26 cellular contexts compared by ENCODE assay signal in the genomic region with DNA sequence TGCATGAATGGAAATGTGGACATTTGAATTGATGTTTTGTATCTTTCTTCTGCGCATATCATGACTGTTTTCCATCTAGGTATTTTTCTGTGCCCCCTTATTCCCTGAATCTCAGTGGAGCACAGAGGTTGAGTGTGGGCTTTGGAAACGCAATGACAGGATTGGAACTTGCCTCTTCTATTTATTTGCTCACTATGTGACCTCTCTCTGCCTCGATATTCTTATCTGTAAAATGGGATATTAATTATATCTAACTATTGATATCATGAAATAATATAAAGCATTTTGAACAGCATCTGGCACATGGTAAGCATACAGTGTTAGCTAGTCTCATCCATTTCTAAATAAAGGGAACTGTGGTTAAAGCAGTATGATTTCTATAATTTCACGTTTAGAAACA.
"Had no signal": no experiment of that assay in that cellular context is flagged by ENCODE, and none has a peak within 500 bp of the region (broad histone marks: within the 10 kb centered on the region; RNA-seq: fewer than 3 reads in every experiment).

No MANE protein-coding gene starts in this region.

- H3K4me1 ChIP-seq: adrenal gland, body of pancreas, foreskin keratinocyte, gastrocnemius medialis had no signal

- H3K4me3 ChIP-seq: adrenal gland, body of pancreas, coronary artery, dorsolateral prefrontal cortex, gastrocnemius medialis had no signal

- ATAC-seq: body of pancreas, esophagus mucosa, foreskin keratinocyte, gastrocnemius medialis, T-helper 17 cell had no signal

- H3K27ac ChIP-seq: adrenal gland, body of pancreas, foreskin keratinocyte, gastrocnemius medialis, WERI-Rb-1 had no signal

- H3K27me3 ChIP-seq: adrenal gland, body of pancreas, dorsolateral prefrontal cortex, foreskin keratinocyte, gastrocnemius medialis had no signal

- H3K9me3 ChIP-seq: adrenal gland, body of pancreas, gastrocnemius medialis had no signal

- DNase-seq: activated B cell treated with CpG ODN at 0.5 μM for 24 hours; activated CD4-positive, alpha-beta T cell treated with anti-CD3 and anti-CD28 coated beads for 48 hours; activated CD4-positive, alpha-beta T cell treated with anti-CD3 and anti-CD28 coated beads, Interleukin-2, amount 50 U/mL, for 1 hour; activated CD4-positive, alpha-beta T cell treated with anti-CD3 and anti-CD28 coated beads, Interleukin-2, amount 50 U/mL, for 48 hours; activated CD8-positive, alpha-beta T cell treated with anti-CD3 and anti-CD28 coated beads for 36 hours; activated effector memory CD4-positive, alpha-beta T cell treated with anti-CD3 and anti-CD28 coated beads, Interleukin-2, amount 50 U/mL, for 16 hours; activated naive CD4-positive, alpha-beta T cell treated with anti-CD3 and anti-CD28 coated beads for 36 hours; activated naive CD8-positive, alpha-beta T cell treated with anti-CD3 and anti-CD28 coated beads for 36 hours; activated naive CD8-positive, alpha-beta T cell treated with anti-CD3 and anti-CD28 coated beads, Interleukin-2, amount 50 U/mL, for 24 hours; activated T-cell treated with anti-CD3 and anti-CD28 coated beads, Interleukin-2, amount 50 U/mL, for 4 hours; amygdala; aorta; body of pancreas; dorsolateral prefrontal cortex; effector memory CD4-positive, alpha-beta T cell; endodermal cell; foreskin keratinocyte; gastrocnemius medialis; glutamatergic neuron; SW 1271; T-helper 17 cell; T1000; WERI-Rb-1 had no signal
